11 cellular contexts compared by ENCODE assay signal in genomic region chr2:168157070-168157469, GRCh38.
"Had no signal": no experiment of that assay in that cellular context is flagged by ENCODE, and none has a peak within 500 bp of the region (broad histone marks: within the 10 kb centered on the region; RNA-seq: fewer than 3 reads in every experiment).

No MANE protein-coding gene starts in this region.

- H3K4me3 Mint-ChIP-seq: activated T-cell treated with anti-CD3 and anti-CD28 coated beads, Interleukin-2, amount 50 U/mL, for 24 hours; naive thymus-derived CD8-positive, alpha-beta T cell had no signal

- H3K27me3 ChIP-seq: ascending aorta, tibial nerve had no signal

- H3K27me3 Mint-ChIP-seq: activated T-cell treated with anti-CD3 and anti-CD28 coated beads, Interleukin-2, amount 50 U/mL, for 24 hours; naive thymus-derived CD8-positive, alpha-beta T cell had no signal

- H3K27ac ChIP-seq: ascending aorta, tibial nerve had no signal

- H3K4me1 ChIP-seq: ascending aorta had no signal

- H3K36me3 ChIP-seq: ascending aorta had no signal

- H3K4me3 ChIP-seq: ascending aorta, lung, mucosa of descending colon, tibial nerve had no signal

- H3K9me3 Mint-ChIP-seq: activated T-cell treated with anti-CD3 and anti-CD28 coated beads, Interleukin-2, amount 50 U/mL, for 24 hours; naive thymus-derived CD8-positive, alpha-beta T cell had no signal

- DNase-seq: activated CD4-positive, alpha-beta T cell treated with anti-CD3 and anti-CD28 coated beads, Interleukin-2, amount 50 U/mL, for 1 hour; activated gamma-delta T cell treated with Interleukin-2 at 50 U/mL for 16 hours; activated T-cell treated with anti-CD3 and anti-CD28 coated beads, Interleukin-2, amount 50 U/mL, for 24 hours; foreskin melanocyte; head of caudate nucleus; naive thymus-derived CD8-positive, alpha-beta T cell had no signal

- FAIRE-seq: colon had no signal

- H3K9me3 ChIP-seq: ascending aorta, mucosa of descending colon, tibial nerve had no signal
